Comparison of ENCODE assay signal across 19 cellular contexts in the genomic region with DNA sequence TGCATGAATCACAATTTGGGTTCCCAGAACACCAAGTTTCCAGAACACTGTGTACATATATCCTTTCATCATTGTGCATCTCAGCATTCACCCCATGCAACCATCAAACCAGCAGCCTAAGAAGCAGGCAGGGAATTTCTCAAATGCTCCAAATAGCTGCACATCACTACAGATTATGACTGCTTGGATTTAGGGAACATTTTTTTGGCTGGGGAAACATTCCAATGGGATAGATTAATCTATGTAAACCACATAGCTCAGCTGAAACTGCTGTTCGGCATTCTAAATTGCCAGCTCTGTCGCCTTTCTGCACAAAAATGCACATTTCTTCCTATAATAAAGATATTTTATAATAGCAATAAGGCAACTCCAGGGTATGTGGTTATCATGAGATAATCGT.
DNase-seq lines count a peak whose midpoint lies in the region; TF ChIP-seq lines count a peak whose summit lies in the region.
"Had no signal": no experiment of that assay in that cellular context is flagged by ENCODE, and none has a peak within 500 bp of the region (broad histone marks: within the 10 kb centered on the region; RNA-seq: fewer than 3 reads in every experiment).

No MANE protein-coding gene starts in this region.

- H3K79me2 ChIP-seq in smooth muscle cell (ENCODE audit: low read depth) (no peaks in the 10 kb centered on the region), Karpas-422 (ENCODE audit: low read length) (no peaks in the 10 kb centered on the region)

- H2AFZ ChIP-seq in smooth muscle cell (ENCODE audit: low read depth): no peak overlapping the region
- no peak overlapping the region for H2AFZ ChIP-seq in Karpas-422 (ENCODE audit: low read length)
- H2AFZ ChIP-seq: neural progenitor cell had no signal

- TF ChIP-seq CTCF in fibroblast of the aortic adventitia (IDR thresholded peaks at IDR 0.05; ENCODE audit: insufficient read depth, low read length) (no peak), smooth muscle cell (IDR thresholded peaks at IDR 0.05; ENCODE audit: borderline replicate concordance, insufficient read depth, poor library complexity, severe bottlenecking) (no peak), coronary artery (IDR thresholded peaks at IDR 0.05) (no peak), stomach (IDR thresholded peaks at IDR 0.05) (no peak)

- no peaks in the 10 kb centered on the region for H3K36me3 ChIP-seq in smooth muscle cell (ENCODE audit: low read depth)
- H3K36me3 ChIP-seq in Karpas-422 (ENCODE audit: insufficient read depth, low read length): no peaks in the 10 kb centered on the region
- no peaks in the 10 kb centered on the region for H3K36me3 ChIP-seq in stomach
- H3K36me3 ChIP-seq: BLaER1, gastrocnemius medialis, MG63, neural progenitor cell had no signal

- H3K4me2 ChIP-seq in smooth muscle cell (peak overlapping the region; percentile 44), Karpas-422 (ENCODE audit: low read depth, low read length, poor library complexity, severe bottlenecking) (no peak overlapping the region)
- H3K4me2 ChIP-seq: BLaER1, neural progenitor cell had no signal

- TF ChIP-seq EP300 in stomach (IDR thresholded peaks at IDR 0.05): no peak

- no peaks in the 10 kb centered on the region for H3K9me2 ChIP-seq in Karpas-422 (replicated peaks; ENCODE audit: insufficient read depth, low read length)

- H3K27me3 ChIP-seq in smooth muscle cell (ENCODE audit: low read depth) (no peaks in the 10 kb centered on the region), Karpas-422 (ENCODE audit: low read length) (no peaks in the 10 kb centered on the region), stomach (no peaks in the 10 kb centered on the region)
- H3K27me3 ChIP-seq: BLaER1, gastrocnemius medialis, MG63, neural progenitor cell had no signal

- intact Hi-C loops in stomach (cut with DNase I; ENCODE audit: low total_unique reads): no loop called here

- H3K9ac ChIP-seq in smooth muscle cell (ENCODE audit: low read depth) (no peak overlapping the region), Karpas-422 (ENCODE audit: low read length) (no peak overlapping the region)
- H3K9ac ChIP-seq: BLaER1, neural progenitor cell had no signal

- H3K9me3 ChIP-seq in smooth muscle cell (replicated peaks; ENCODE audit: low read depth) (no peaks in the 10 kb centered on the region), Karpas-422 (ENCODE audit: low read length) (no peaks in the 10 kb centered on the region), stomach (no peaks in the 10 kb centered on the region)
- H3K9me3 ChIP-seq: BLaER1, gastrocnemius medialis, MG63 had no signal

- H3F3A ChIP-seq in smooth muscle cell (ENCODE audit: low read depth): no peaks in the 10 kb centered on the region

- peak; percentile 66 for DNase-seq in GM04503 (ENCODE audit: low read depth)
- peak; percentile 40 for DNase-seq in amniotic stem cell (lab: John Stamatoyannopoulos, UW)
- DNase-seq in fibroblast of the aortic adventitia (ENCODE audit: low read depth): peak; percentile 25
- no peak for DNase-seq in smooth muscle cell (lab: John Stamatoyannopoulos, UW; ENCODE audit: unreplicated experiment)
- no peak for DNase-seq in coronary artery (ENCODE audit: low spot score)
- DNase-seq in Karpas-422: no peak
- DNase-seq in stomach: no peak
- DNase-seq: activated CD4-positive, alpha-beta T cell treated with anti-CD3 and anti-CD28 coated beads, Interleukin-2, amount 50 U/mL, for 48 hours; activated gamma-delta T cell treated with Interleukin-2 at 50 U/mL for 16 hours; gastrocnemius medialis; GOT3; MG63; midbrain; NCI-H1694; NCI-H226; NCI-H82; SHP77 treated with DMSO at 0.1 percent for 48 hours had no signal

- H4K20me1 ChIP-seq in smooth muscle cell (ENCODE audit: low read depth) (no peaks in the 10 kb centered on the region), Karpas-422 (ENCODE audit: insufficient read depth, low read depth, low read length) (no peaks in the 10 kb centered on the region)
- H4K20me1 ChIP-seq: BLaER1 had no signal

- no peak overlapping the region for H3K27ac ChIP-seq in smooth muscle cell (ENCODE audit: low read depth)
- H3K27ac ChIP-seq in coronary artery: no peak overlapping the region
- H3K27ac ChIP-seq in Karpas-422 (ENCODE audit: low read length): no peak overlapping the region
- no peak overlapping the region for H3K27ac ChIP-seq in stomach
- H3K27ac ChIP-seq: BLaER1, gastrocnemius medialis, neural progenitor cell had no signal

- no peak for TF ChIP-seq POLR2A in stomach (IDR thresholded peaks at IDR 0.05)

- peaks cover 4% of the 10 kb centered on the region for H3K4me1 ChIP-seq in smooth muscle cell (ENCODE audit: low read depth)
- no peaks in the 10 kb centered on the region for H3K4me1 ChIP-seq in Karpas-422 (ENCODE audit: low read length)
- no peaks in the 10 kb centered on the region for H3K4me1 ChIP-seq in stomach
- H3K4me1 ChIP-seq: BLaER1, gastrocnemius medialis, neural progenitor cell had no signal

- H3K4me3 ChIP-seq in fibroblast of the aortic adventitia (ENCODE audit: low read depth, low read length): no peak overlapping the region
- H3K4me3 ChIP-seq in smooth muscle cell: no peak overlapping the region
- H3K4me3 ChIP-seq in coronary artery: no peak overlapping the region
- no peak overlapping the region for H3K4me3 ChIP-seq in Karpas-422 (ENCODE audit: low read length)
- H3K4me3 ChIP-seq in stomach: no peak overlapping the region
- H3K4me3 ChIP-seq: BLaER1, gastrocnemius medialis, MG63, neural progenitor cell had no signal

- WGBS in smooth muscle cell (ENCODE audit: low lambda C conversion rate): 15% methylated on average over 3 of the region's 3 CpGs
- WGBS in stomach, 5 donors: 50 to 73% (median 71%) methylated on average over 3 of the region's 3 CpGs

Comparison
In these comparisons a context has a peak if more than half of its experiments do, and no peak if none do; other contexts are left out.
1. DNase-seq: peak in GM04503 (single experiment), amniotic stem cell (single experiment) and fibroblast of the aortic adventitia (single experiment); none in smooth muscle cell (single experiment), coronary artery (single experiment), Karpas-422 (single experiment) and stomach (single experiment).